8 cellular contexts compared by ENCODE assay signal in the genomic region with DNA sequence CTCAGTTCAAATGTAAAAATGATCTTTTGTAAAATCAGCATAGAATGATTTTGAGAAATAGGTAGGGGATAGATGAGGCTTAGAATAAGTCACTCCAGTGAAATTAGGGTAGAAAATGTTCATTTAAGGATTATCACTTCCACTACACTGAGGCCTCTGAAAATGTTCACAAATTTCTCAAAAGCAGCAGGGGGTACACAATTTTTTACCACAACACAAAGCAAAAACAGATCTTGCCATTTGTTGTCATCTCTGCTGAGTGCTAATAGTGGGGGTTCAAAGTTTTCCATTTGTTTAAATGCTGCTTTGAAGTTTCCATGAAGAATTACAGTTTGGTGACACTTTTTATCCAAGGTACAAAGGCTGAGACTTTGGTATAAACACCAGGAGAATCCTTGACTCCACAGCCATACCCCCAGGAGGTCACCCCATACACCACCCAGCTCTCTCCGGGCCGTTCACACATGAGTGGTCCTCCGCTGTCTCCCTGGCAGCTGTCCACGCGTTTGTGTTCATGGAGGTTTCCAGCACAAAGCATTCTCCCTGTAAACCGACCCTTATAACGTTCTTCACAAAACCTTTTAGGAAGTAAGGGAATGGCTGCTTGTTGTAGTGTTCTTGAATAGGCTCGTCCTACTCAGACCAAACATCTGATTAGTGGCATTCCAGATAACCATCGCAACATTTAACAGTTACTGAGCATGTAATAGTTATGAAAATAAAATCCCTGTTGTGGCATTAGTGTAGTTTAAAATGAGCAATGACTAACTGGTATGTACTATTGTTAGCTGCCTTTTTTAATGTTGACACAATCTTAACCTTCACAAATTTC.
A peak's percentile ranks its signal among the peaks of the same experiment; 100 is the strongest.
DNase-seq lines count a peak whose midpoint lies in the region; ATAC-seq and TF ChIP-seq lines count a peak whose summit lies in the region.

No MANE protein-coding gene starts in this region.

- H3K27ac ChIP-seq in brain microvascular endothelial cell (peak overlapping the region; percentile 16), osteoblast (ENCODE audit: low read depth, low read length) (peak overlapping the region; percentile 61), transverse colon (peak overlapping the region in 1 of 4 donors; percentile 35)

- peak; percentile 13 for DNase-seq in NCI-H345 (lab: John Stamatoyannopoulos, UW)
- no peak for DNase-seq in NCI-H345 treated with DMSO at 0.1 percent for 48 hours (lab: John Stamatoyannopoulos, UW; ENCODE audit: unreplicated experiment)
- DNase-seq in MV-4-11 (lab: John Stamatoyannopoulos, UW) = peak; percentile 40
- peak; percentile 47 for DNase-seq in brain microvascular endothelial cell
- DNase-seq in osteoblast (ENCODE audit: insufficient read length, low spot score, missing footprints) = no peak
- DNase-seq in transverse colon = no peak
- no peak for DNase-seq in activated CD4-positive, alpha-beta T cell treated with anti-CD3 and anti-CD28 coated beads, Interleukin-2, amount 50 U/mL, for 4 hours

- peaks cover 19% of the 10 kb centered on the region for H3K36me3 ChIP-seq in brain microvascular endothelial cell (replicated peaks)
- H3K36me3 ChIP-seq in osteoblast (ENCODE audit: insufficient read depth, low read length) = peaks cover 18% of the 10 kb centered on the region
- no peaks in the 10 kb centered on the region for H3K36me3 ChIP-seq in transverse colon

- H3K79me2 ChIP-seq in osteoblast (ENCODE audit: insufficient read depth, low read length) = peaks cover 19% of the 10 kb centered on the region

- WGBS in transverse colon (ENCODE audit: low coverage in 1 of 2), 2 donors = 52% methylated on average over 9 of the region's 9 CpGs; no CpG with 5 or more reads in 1 of the 2 donors

- no peaks in the 10 kb centered on the region for H3K27me3 ChIP-seq in brain microvascular endothelial cell (replicated peaks)
- no peaks in the 10 kb centered on the region for H3K27me3 ChIP-seq in osteoblast (ENCODE audit: insufficient read depth, low read length)
- H3K27me3 ChIP-seq in transverse colon = no peaks in the 10 kb centered on the region

- TF ChIP-seq POLR2A in transverse colon (IDR thresholded peaks at IDR 0.05) = no peak

- no peak overlapping the region for H3K4me3 ChIP-seq in brain microvascular endothelial cell (ENCODE audit: low read depth, low read length)
- peak overlapping the region; percentile 94 for H3K4me3 ChIP-seq in osteoblast (ENCODE audit: insufficient read depth, low read length)
- no peak overlapping the region for H3K4me3 ChIP-seq in transverse colon

- in situ Hi-C loops in brain microvascular endothelial cell (cut with HindIII; ENCODE audit: low pct_ligation_motif_present, low sequenced_read_pairs) = no loop called here
- in situ Hi-C loops in transverse colon (cut with MboI; ENCODE audit: low pct_ligation_motif_present in 1 of 4, low pct_unique_long_range_greater_than_20kb in 1 of 4, low sequenced_read_pairs in 3 of 4) = loop anchor here in 1 of 4 donors (10.0 kb wide), 1 partner anchor 63 kb away; no protein-coding TSS in a partner anchor

- no peak overlapping the region for H2AFZ ChIP-seq in osteoblast (ENCODE audit: low read length)

- ATAC-seq in HG02852 (IDR thresholded peaks at IDR 0.05; ENCODE audit: unreplicated experiment) = no peak

- H4K20me1 ChIP-seq in osteoblast (ENCODE audit: insufficient read depth, low read length) = peaks cover 21% of the 10 kb centered on the region

- intact Hi-C loops in transverse colon (cut with DNase I; ENCODE audit: low total_unique reads) = loop anchor here (5.0 kb wide), 1 partner anchor 70 kb away; a partner anchor contains a TSS

- no peak for TF ChIP-seq EP300 in transverse colon (IDR thresholded peaks at IDR 0.05; ENCODE audit: low read depth)

- no peaks in the 10 kb centered on the region for H3K9me3 ChIP-seq in osteoblast (ENCODE audit: low read depth, low read length)
- no peaks in the 10 kb centered on the region for H3K9me3 ChIP-seq in transverse colon

- peak overlapping the region; percentile 84 for H3K4me2 ChIP-seq in osteoblast (ENCODE audit: insufficient read depth, low read length)

- H3K4me1 ChIP-seq in osteoblast (ENCODE audit: insufficient read depth, low read length) (peaks cover 38% of the 10 kb centered on the region), transverse colon (peaks cover 12 to 27% (median 25%) of the 10 kb centered on the region in 4 donors)

- TF ChIP-seq CTCF in brain microvascular endothelial cell (IDR thresholded peaks at IDR 0.05; ENCODE audit: low read depth, low read length, missing control alignments) (no peak), osteoblast (IDR thresholded peaks at IDR 0.05; ENCODE audit: extremely low read depth, low read depth, low read length) (no peak), transverse colon (IDR thresholded peaks at IDR 0.05) (no peak)

Comparison
In these comparisons a context has a peak if more than half of its experiments do, and no peak if none do; other contexts are left out.
1. DNase-seq: peak in NCI-H345 (single experiment), MV-4-11 (single experiment) and brain microvascular endothelial cell (single experiment); none in NCI-H345 treated with DMSO at 0.1 percent for 48 hours (single experiment), osteoblast (single experiment), transverse colon (single experiment) and activated CD4-positive, alpha-beta T cell treated with anti-CD3 and anti-CD28 coated beads, Interleukin-2, amount 50 U/mL, for 4 hours (0 of 2).